Comparison of ENCODE assay signal across 9 cellular contexts in genomic region chr18:70072678-70073077, GRCh38.
DNase-seq lines count a peak whose midpoint lies in the region; ATAC-seq and TF ChIP-seq lines count a peak whose summit lies in the region.
"Had no signal": no experiment of that assay in that cellular context is flagged by ENCODE, and none has a peak within 500 bp of the region (broad histone marks: within the 10 kb centered on the region; RNA-seq: fewer than 3 reads in every experiment).

No MANE protein-coding gene starts in this region.

- no peaks in the 10 kb centered on the region for H3K9me3 ChIP-seq in cardiac muscle cell (ENCODE audit: low read depth)
- no peaks in the 10 kb centered on the region for H3K9me3 ChIP-seq in right atrium auricular region
- no peaks in the 10 kb centered on the region for H3K9me3 ChIP-seq in upper lobe of right lung
- H3K9me3 ChIP-seq: gastrocnemius medialis had no signal

- no peak overlapping the region for H3K27ac Mint-ChIP-seq in endothelial cell (ENCODE audit: unreplicated experiment)
- no peak overlapping the region for H3K27ac Mint-ChIP-seq in stimulated activated memory B cell treated with anti-CD40 and anti-IgM and Interleukin-4, amounts not matched to agents 10 μg/mL and 1 μg/mL and 100 μg/mL, for 72 hours

- TF ChIP-seq CTCF in cardiac muscle cell (IDR thresholded peaks at IDR 0.05; ENCODE audit: low read depth, low read length) (peak; percentile 47), right atrium auricular region (IDR thresholded peaks at IDR 0.05) (peak in 1 of 2 donors; percentile 61), upper lobe of right lung (IDR thresholded peaks at IDR 0.05) (peak; percentile 26), endothelial cell (IDR thresholded peaks at IDR 0.05; ENCODE audit: unreplicated experiment) (no peak)

- no peaks in the 10 kb centered on the region for H3K9me3 Mint-ChIP-seq in endothelial cell (ENCODE audit: unreplicated experiment)
- H3K9me3 Mint-ChIP-seq in stimulated activated memory B cell treated with anti-CD40 and anti-IgM and Interleukin-4, amounts not matched to agents 10 μg/mL and 1 μg/mL and 100 μg/mL, for 72 hours, result no peaks in the 10 kb centered on the region

- ATAC-seq in upper lobe of right lung, result no peak
- no peak for ATAC-seq in stimulated activated memory B cell treated with anti-CD40 and anti-IgM and Interleukin-4, amounts not matched to agents 10 μg/mL and 1 μg/mL and 100 μg/mL, for 72 hours
- ATAC-seq: gastrocnemius medialis had no signal

- no peaks in the 10 kb centered on the region for H3K36me3 Mint-ChIP-seq in endothelial cell (ENCODE audit: low read depth, unreplicated experiment)
- peaks cover 41% of the 10 kb centered on the region for H3K36me3 Mint-ChIP-seq in stimulated activated memory B cell treated with anti-CD40 and anti-IgM and Interleukin-4, amounts not matched to agents 10 μg/mL and 1 μg/mL and 100 μg/mL, for 72 hours

- H3K36me3 ChIP-seq in cardiac muscle cell (no peaks in the 10 kb centered on the region), right atrium auricular region (no peaks in the 10 kb centered on the region), upper lobe of right lung (peaks cover 3% of the 10 kb centered on the region)
- H3K36me3 ChIP-seq: gastrocnemius medialis had no signal

- H3K4me3 ChIP-seq in cardiac muscle cell (no peak overlapping the region), right atrium auricular region (no peak overlapping the region), upper lobe of right lung (no peak overlapping the region)
- H3K4me3 ChIP-seq: gastrocnemius medialis had no signal

- H3K4me1 ChIP-seq in cardiac muscle cell (ENCODE audit: low read depth) (no peaks in the 10 kb centered on the region), right atrium auricular region (no peaks in the 10 kb centered on the region), upper lobe of right lung (no peaks in the 10 kb centered on the region)
- H3K4me1 ChIP-seq: gastrocnemius medialis had no signal

- intact Hi-C loops in upper lobe of right lung (cut with DNase I), result no loop called here

- H3K27ac ChIP-seq in cardiac muscle cell, result no peak overlapping the region
- H3K27ac ChIP-seq in right atrium auricular region, result no peak overlapping the region
- H3K27ac ChIP-seq in upper lobe of right lung, result no peak overlapping the region
- H3K27ac ChIP-seq: gastrocnemius medialis had no signal

- H3K27me3 ChIP-seq in cardiac muscle cell (no peaks in the 10 kb centered on the region), right atrium auricular region (no peaks in the 10 kb centered on the region), upper lobe of right lung (no peaks in the 10 kb centered on the region)
- H3K27me3 ChIP-seq: gastrocnemius medialis had no signal

- H3K27me3 Mint-ChIP-seq in endothelial cell (ENCODE audit: unreplicated experiment), result no peaks in the 10 kb centered on the region
- no peaks in the 10 kb centered on the region for H3K27me3 Mint-ChIP-seq in stimulated activated memory B cell treated with anti-CD40 and anti-IgM and Interleukin-4, amounts not matched to agents 10 μg/mL and 1 μg/mL and 100 μg/mL, for 72 hours

- no peak overlapping the region for H3K4me3 Mint-ChIP-seq in endothelial cell (ENCODE audit: unreplicated experiment)
- H3K4me3 Mint-ChIP-seq in stimulated activated memory B cell treated with anti-CD40 and anti-IgM and Interleukin-4, amounts not matched to agents 10 μg/mL and 1 μg/mL and 100 μg/mL, for 72 hours, result no peak overlapping the region

- DNase-seq in cardiac muscle cell (ENCODE audit: low read depth in 1 of 2, low spot score in 1 of 2) (peak; percentile 7 to 68), right atrium auricular region (ENCODE audit: low spot score) (no peak), NCI-H1417 (lab: John Stamatoyannopoulos, UW) (peak; percentile 14 to 90 (median 47)), dermis microvascular lymphatic vessel endothelial cell (ENCODE audit: low read depth in 2 of 2) (peak; percentile 40 to 41), upper lobe of right lung (no peak), endothelial cell (ENCODE audit: low spot score) (no peak)
- no peak for DNase-seq in activated naive CD4-positive, alpha-beta T cell treated with anti-CD3 and anti-CD28 coated beads, Interleukin-2, amount 50 U/mL, for 16 hours
- DNase-seq: gastrocnemius medialis had no signal

- no peaks in the 10 kb centered on the region for H3K4me1 Mint-ChIP-seq in endothelial cell (ENCODE audit: unreplicated experiment)
- H3K4me1 Mint-ChIP-seq in stimulated activated memory B cell treated with anti-CD40 and anti-IgM and Interleukin-4, amounts not matched to agents 10 μg/mL and 1 μg/mL and 100 μg/mL, for 72 hours, result no peaks in the 10 kb centered on the region

Comparison
In these comparisons a context has a peak if more than half of its experiments do, and no peak if none do; other contexts are left out.
1. DNase-seq: peak in cardiac muscle cell (2 of 2), NCI-H1417 (3 of 3) and dermis microvascular lymphatic vessel endothelial cell (2 of 2); none in right atrium auricular region (single experiment), upper lobe of right lung (single experiment), endothelial cell (single experiment) and activated naive CD4-positive, alpha-beta T cell treated with anti-CD3 and anti-CD28 coated beads, Interleukin-2, amount 50 U/mL, for 16 hours (single experiment).